ENCODE assay signal across 8 cellular contexts in genomic region chr6:42984924-42985475, GRCh38. TPM values are rescaled to one million over a fixed set of nuclear protein-coding genes. Genes with fewer than 3 reads are reported as not detected.
A peak's percentile ranks its signal among the peaks of the same experiment; 100 is the strongest.
DNase-seq lines count a peak whose midpoint lies in the region; FAIRE-seq and TF ChIP-seq lines count a peak whose summit lies in the region.

No MANE protein-coding gene starts in this region.

- H3K4me1 ChIP-seq in left ventricle myocardium inferior, result peaks cover 59% of the 10 kb centered on the region

- TF ChIP-seq CTCF in left ventricle myocardium inferior (IDR thresholded peaks at IDR 0.05; ENCODE audit: borderline replicate concordance), result no peak

- FAIRE-seq in frontal cortex (lab: Jason Lieb, UNC), result no peak

- peak overlapping the region; percentile 91 for H3K4me3 ChIP-seq in left ventricle myocardium inferior
- H3K4me3 ChIP-seq in skeletal muscle cell (ENCODE audit: low read depth, low read length), result peak overlapping the region; percentile 81

- H3K36me3 Mint-ChIP-seq in activated T-helper 2 cell treated with anti-CD3 and anti-CD28 coated beads, Interferon-gamma antibody, Interleukin-2, Interleukin-4, amounts not matched to agents 10 μg/mL and 5 μg/mL and 100 μg/mL, durations not matched to agents 14 hours and 24 hours and 36 hours (ENCODE audit: low read depth), result peaks cover 30% of the 10 kb centered on the region

- H3K27me3 ChIP-seq in left ventricle myocardium inferior (ENCODE audit: low read depth), result no peaks in the 10 kb centered on the region

- peak overlapping the region; percentile 95 for H3K4me3 Mint-ChIP-seq in activated T-helper 2 cell treated with anti-CD3 and anti-CD28 coated beads, Interferon-gamma antibody, Interleukin-2, Interleukin-4, amounts not matched to agents 10 μg/mL and 5 μg/mL and 100 μg/mL, durations not matched to agents 14 hours and 24 hours and 36 hours (ENCODE audit: low read depth)

- peak overlapping the region; percentile 87 for H3K27ac Mint-ChIP-seq in activated T-helper 2 cell treated with anti-CD3 and anti-CD28 coated beads, Interferon-gamma antibody, Interleukin-2, Interleukin-4, amounts not matched to agents 10 μg/mL and 5 μg/mL and 100 μg/mL, durations not matched to agents 14 hours and 24 hours and 36 hours

- H3K27ac ChIP-seq in left ventricle myocardium inferior (replicated peaks), result peak overlapping the region; percentile 88

- peaks cover 38% of the 10 kb centered on the region for H3K4me1 Mint-ChIP-seq in activated T-helper 2 cell treated with anti-CD3 and anti-CD28 coated beads, Interferon-gamma antibody, Interleukin-2, Interleukin-4, amounts not matched to agents 10 μg/mL and 5 μg/mL and 100 μg/mL, durations not matched to agents 14 hours and 24 hours and 36 hours (ENCODE audit: low read depth)

- no peaks in the 10 kb centered on the region for H3K9me3 ChIP-seq in left ventricle myocardium inferior (replicated peaks)

- no peaks in the 10 kb centered on the region for H3K27me3 Mint-ChIP-seq in activated T-helper 2 cell treated with anti-CD3 and anti-CD28 coated beads, Interferon-gamma antibody, Interleukin-2, Interleukin-4, amounts not matched to agents 10 μg/mL and 5 μg/mL and 100 μg/mL, durations not matched to agents 14 hours and 24 hours and 36 hours (ENCODE audit: low read depth)

- intact Hi-C loops in activated T-helper 2 cell treated with anti-CD3 and anti-CD28 coated beads, Interferon-gamma antibody, Interleukin-2, Interleukin-4, amounts not matched to agents 10 μg/mL and 5 μg/mL and 100 μg/mL, durations not matched to agents 14 hours and 24 hours and 36 hours (cut with micrococcal nuclease), result loop anchor here (2.0 kb wide), 1 partner anchor 186 kb away; the partner anchor contains the start of gene SRF
- intact Hi-C loops in left ventricle myocardium inferior (cut with micrococcal nuclease), result no loop called here

- DNase-seq in stimulated activated CD4-positive, alpha-beta T cell treated with anti-CD3 and anti-CD28 coated beads, Interleukin-4, amount 100 ng/mL, for 24 hours, result peak; percentile 12
- no peak for DNase-seq in stimulated activated CD4-positive, alpha-beta T cell treated with anti-CD3 and anti-CD28 coated beads, Interleukin-1b, Interleukin-23, amount 100 ng/mL, for 48 hours
- no peak for DNase-seq in activated T-helper 2 cell treated with anti-CD3 and anti-CD28 coated beads, Interferon-gamma antibody, Interleukin-2, Interleukin-4, amounts not matched to agents 10 μg/mL and 5 μg/mL and 100 μg/mL, durations not matched to agents 14 hours and 24 hours and 36 hours (ENCODE audit: low spot score)
- no peak for DNase-seq in left ventricle myocardium inferior
- no peak for DNase-seq in skeletal muscle cell (ENCODE audit: low read depth)
- DNase-seq in NCI-H774 (lab: John Stamatoyannopoulos, UW), result no peak
- no peak for DNase-seq in frontal cortex (ENCODE audit: low spot score in 2 of 2)
- no peak for DNase-seq in LoVo (ENCODE audit: low spot score)

- peaks cover 11% of the 10 kb centered on the region for H3K36me3 ChIP-seq in left ventricle myocardium inferior

- H3K9me3 Mint-ChIP-seq in activated T-helper 2 cell treated with anti-CD3 and anti-CD28 coated beads, Interferon-gamma antibody, Interleukin-2, Interleukin-4, amounts not matched to agents 10 μg/mL and 5 μg/mL and 100 μg/mL, durations not matched to agents 14 hours and 24 hours and 36 hours, result no peaks in the 10 kb centered on the region

RNA-seq across cellular contexts. Expression of gene PPP2R5D, which starts 0.6 kb away (rescaled TPM):
- total RNA-seq in activated T-helper 2 cell treated with anti-CD3 and anti-CD28 coated beads, Interferon-gamma antibody, Interleukin-2, Interleukin-4, amounts not matched to agents 10 μg/mL and 5 μg/mL and 100 μg/mL, durations not matched to agents 14 hours and 24 hours and 36 hours, result 62.7 and 63.2 TPM in 2 replicates
- total RNA-seq in left ventricle myocardium inferior (32.7 TPM), frontal cortex (37.5 TPM)

RNA-seq across cellular contexts. Expression of gene PEX6, which starts 6.0 kb away (rescaled TPM):
- 26.0 and 27.8 TPM in 2 replicates for total RNA-seq in activated T-helper 2 cell treated with anti-CD3 and anti-CD28 coated beads, Interferon-gamma antibody, Interleukin-2, Interleukin-4, amounts not matched to agents 10 μg/mL and 5 μg/mL and 100 μg/mL, durations not matched to agents 14 hours and 24 hours and 36 hours
- total RNA-seq in left ventricle myocardium inferior (28.9 TPM), frontal cortex (25.3 TPM)

RNA-seq across cellular contexts. Expression of gene GNMT, which starts 24.4 kb away (rescaled TPM):
- 0.62 and 0.69 TPM in 2 replicates for total RNA-seq in activated T-helper 2 cell treated with anti-CD3 and anti-CD28 coated beads, Interferon-gamma antibody, Interleukin-2, Interleukin-4, amounts not matched to agents 10 μg/mL and 5 μg/mL and 100 μg/mL, durations not matched to agents 14 hours and 24 hours and 36 hours
- 0.77 TPM for total RNA-seq in left ventricle myocardium inferior
- not detected for total RNA-seq in frontal cortex

RNA-seq across cellular contexts. Expression of gene MEA1, which starts 28.7 kb away (rescaled TPM):
- 90.9 and 91.2 TPM in 2 replicates for total RNA-seq in activated T-helper 2 cell treated with anti-CD3 and anti-CD28 coated beads, Interferon-gamma antibody, Interleukin-2, Interleukin-4, amounts not matched to agents 10 μg/mL and 5 μg/mL and 100 μg/mL, durations not matched to agents 14 hours and 24 hours and 36 hours
- total RNA-seq in left ventricle myocardium inferior, result 32.6 TPM
- 31.4 TPM for total RNA-seq in frontal cortex

RNA-seq across cellular contexts. Expression of gene KLHDC3, which starts 29.0 kb away (rescaled TPM):
- total RNA-seq in activated T-helper 2 cell treated with anti-CD3 and anti-CD28 coated beads, Interferon-gamma antibody, Interleukin-2, Interleukin-4, amounts not matched to agents 10 μg/mL and 5 μg/mL and 100 μg/mL, durations not matched to agents 14 hours and 24 hours and 36 hours, result 71.2 and 74.6 TPM in 2 replicates
- 108 TPM for total RNA-seq in left ventricle myocardium inferior
- total RNA-seq in frontal cortex, result 164 TPM
